1 cellular context compared by ENCODE assay signal in genomic region chr1:203733009-203733863, GRCh38.
TF ChIP-seq lines count a peak whose summit lies in the region.

No MANE protein-coding gene starts in this region.

TF ChIP-seq in K562, 482 proteins besides CTCF, POLR2A, EP300 and RAD21 (continues in another document):
- TF ChIP-seq MEIS2 (IDR thresholded peaks at IDR 0.05; ENCODE audit: partially characterized antibody): peak; percentile 52
- peak; percentile 41; the same call in 1 of the 2 replicates for TF ChIP-seq GABPA (tag; conservative IDR thresholded peaks at IDR 0.05; ENCODE audit: low read depth)
- peak; percentile 73 for TF ChIP-seq L3MBTL2 (IDR thresholded peaks at IDR 0.05)
- TF ChIP-seq PKNOX1 (IDR thresholded peaks at IDR 0.05): peak; percentile 69
- TF ChIP-seq AFF4 (CRISPR knock-in tag; IDR thresholded peaks at IDR 0.05): no peak
- no peak for TF ChIP-seq MAZ (CRISPR knock-in tag; conservative IDR thresholded peaks at IDR 0.05 in 1 of 2, IDR thresholded peaks at IDR 0.05 in 1 of 2)
- peak; percentile 68; the same call in 1 of the 2 replicates for TF ChIP-seq RAD51 (IDR thresholded peaks at IDR 0.05; ENCODE audit: borderline replicate concordance, low read depth)
- TF ChIP-seq MIER1 (IDR thresholded peaks at IDR 0.05; ENCODE audit: low read depth): no peak
- peak; percentile 66 for TF ChIP-seq NFE2 (IDR thresholded peaks at IDR 0.05; ENCODE audit: low read depth)
- peak; percentile 55; the same call in 1 of the 2 replicates for TF ChIP-seq ZNF592 (IDR thresholded peaks at IDR 0.05)
- no peak for TF ChIP-seq VEZF1 (CRISPR knock-in tag; IDR thresholded peaks at IDR 0.05)
- TF ChIP-seq ZNF639 (CRISPR knock-in tag; conservative IDR thresholded peaks at IDR 0.05 in 1 of 2, IDR thresholded peaks at IDR 0.05 in 1 of 2): peak in 1 of 2 experiments; percentile 32; a peak in 1 of 4 replicates
- TF ChIP-seq ELK1 (CRISPR knock-in tag; IDR thresholded peaks at IDR 0.05): no peak
- TF ChIP-seq CBX1 (IDR thresholded peaks at IDR 0.05; ENCODE audit: low read depth): no peak
- TF ChIP-seq MITF (IDR thresholded peaks at IDR 0.05): no peak
- no peak for TF ChIP-seq RBM22 (IDR thresholded peaks at IDR 0.05; ENCODE audit: low read depth, low read length, poor library complexity, severe bottlenecking)
- TF ChIP-seq CBFA2T2 (conservative IDR thresholded peaks at IDR 0.05): no peak
- TF ChIP-seq ZNF584 (CRISPR knock-in tag; IDR thresholded peaks at IDR 0.05; ENCODE audit: low read depth): no peak
- no peak for TF ChIP-seq HDAC8 (tag; IDR thresholded peaks at IDR 0.05)
- TF ChIP-seq PBX2 (CRISPR knock-in tag; IDR thresholded peaks at IDR 0.05; ENCODE audit: low read depth): no peak
- TF ChIP-seq PBX2 (tag; conservative IDR thresholded peaks at IDR 0.05; ENCODE audit: low read depth): peak; percentile 64
